Comparison of ENCODE assay signal across 8 cellular contexts in genomic region chr18:2655954-2656236, GRCh38. TPM values are rescaled to one million over a fixed set of nuclear protein-coding genes. Genes with fewer than 3 reads are reported as not detected.
DNase-seq lines count a peak whose midpoint lies in the region; ATAC-seq and TF ChIP-seq lines count a peak whose summit lies in the region.

No MANE protein-coding gene starts in this region.

- H3K9me3 ChIP-seq in upper lobe of right lung, result no peaks in the 10 kb centered on the region

- H3K27ac ChIP-seq in upper lobe of right lung, result peak overlapping the region; percentile 94

- intact Hi-C loops in upper lobe of right lung (cut with DNase I), result no loop called here

- H3K36me3 ChIP-seq in upper lobe of right lung, result no peaks in the 10 kb centered on the region

- no peak for TF ChIP-seq CTCF in astrocyte of the spinal cord (IDR thresholded peaks at IDR 0.05; ENCODE audit: low read depth, low read length)
- TF ChIP-seq CTCF in upper lobe of right lung (IDR thresholded peaks at IDR 0.05), result no peak

- ATAC-seq in memory B cell (ENCODE audit: low read depth) (no peak), upper lobe of right lung (peak; percentile 45)

- peaks cover 19% of the 10 kb centered on the region for H3K4me1 Mint-ChIP-seq in memory B cell

- H3K27me3 Mint-ChIP-seq in memory B cell, result no peaks in the 10 kb centered on the region

- DNase-seq in stimulated activated CD4-positive, alpha-beta T cell treated with anti-CD3 and anti-CD28 coated beads, TNF-alpha, amount 100 ng/mL, for 48 hours (ENCODE audit: low read depth in 3 of 3), result peak in 2 of 3 donors; percentile 24 to 54
- no peak for DNase-seq in stimulated activated CD4-positive, alpha-beta T cell treated with anti-CD3 and anti-CD28 coated beads, Interleukin-4, amount 100 ng/mL, for 1 hour
- peak; percentile 41 for DNase-seq in HS-27A (ENCODE audit: low read depth)
- DNase-seq in astrocyte of the spinal cord (ENCODE audit: low read depth, low spot score), result no peak
- no peak for DNase-seq in memory B cell (ENCODE audit: low spot score in 2 of 2)
- DNase-seq in upper lobe of right lung, result no peak
- DNase-seq in stimulated activated CD4-positive, alpha-beta T cell treated with anti-CD3 and anti-CD28 coated beads, Interleukin-4, amount 100 ng/mL, for 24 hours, result no peak
- DNase-seq in stimulated activated CD4-positive, alpha-beta T cell treated with anti-CD3 and anti-CD28 coated beads, Interleukin-15, amount 100 ng/mL, for 24 hours, result no peak

- peak overlapping the region; percentile 93 for H3K4me3 ChIP-seq in astrocyte of the spinal cord (ENCODE audit: low read depth, low read length)
- peak overlapping the region; percentile 89 for H3K4me3 ChIP-seq in upper lobe of right lung

- no peaks in the 10 kb centered on the region for H3K27me3 ChIP-seq in upper lobe of right lung

- H3K9me3 Mint-ChIP-seq in memory B cell, result peaks cover 2% of the 10 kb centered on the region

- H3K27ac Mint-ChIP-seq in memory B cell, result peak overlapping the region; percentile 99

- in situ Hi-C loops in astrocyte of the spinal cord (cut with HindIII; ENCODE audit: low sequenced_read_pairs), result no loop called here

- H3K4me3 Mint-ChIP-seq in memory B cell, result peak overlapping the region; percentile 96

- peaks cover 23% of the 10 kb centered on the region for H3K4me1 ChIP-seq in upper lobe of right lung

- H3K36me3 Mint-ChIP-seq in memory B cell, result peaks cover 12% of the 10 kb centered on the region

RNA-seq across cellular contexts. Expression of gene SMCHD1, which starts 0.4 kb away (rescaled TPM):
- total RNA-seq in upper lobe of right lung, result 54.1 TPM

Comparison
In these comparisons a context has a peak if more than half of its experiments do, and no peak if none do; other contexts are left out.
1. DNase-seq: peak in stimulated activated CD4-positive, alpha-beta T cell treated with anti-CD3 and anti-CD28 coated beads, TNF-alpha, amount 100 ng/mL, for 48 hours (2 of 3) and HS-27A (single experiment); none in stimulated activated CD4-positive, alpha-beta T cell treated with anti-CD3 and anti-CD28 coated beads, Interleukin-4, amount 100 ng/mL, for 1 hour (single experiment), astrocyte of the spinal cord (single experiment), memory B cell (0 of 2), upper lobe of right lung (single experiment), stimulated activated CD4-positive, alpha-beta T cell treated with anti-CD3 and anti-CD28 coated beads, Interleukin-4, amount 100 ng/mL, for 24 hours (single experiment) and stimulated activated CD4-positive, alpha-beta T cell treated with anti-CD3 and anti-CD28 coated beads, Interleukin-15, amount 100 ng/mL, for 24 hours (single experiment).